Comparison of ENCODE assay signal across 8 cellular contexts in genomic region chr12:94100990-94101901, GRCh38. TPM values are rescaled to one million over a fixed set of nuclear protein-coding genes. Genes with fewer than 3 reads are reported as not detected.
DNase-seq lines count a peak whose midpoint lies in the region; ATAC-seq and TF ChIP-seq lines count a peak whose summit lies in the region.

No MANE protein-coding gene starts in this region.

- no peak overlapping the region for H3K27ac Mint-ChIP-seq in H9
- H3K27ac Mint-ChIP-seq in activated naive CD8-positive, alpha-beta T cell, result peak overlapping the region; percentile 46

- H3K27ac ChIP-seq in H9 (ENCODE audit: insufficient read length, low read depth, low read length) (no peak overlapping the region), cardiac muscle cell (no peak overlapping the region), parathyroid adenoma (no peak overlapping the region), thyroid gland (peak overlapping the region in 1 of 3 donors; percentile 68)

- DNase-seq in DMS53 (lab: John Stamatoyannopoulos, UW) (peak; percentile 88), H9 (peak; percentile 90), NB4 (ENCODE audit: low read depth) (peak; percentile 84), cardiac muscle cell (ENCODE audit: low read depth in 1 of 2, low spot score in 1 of 2) (peak; percentile 82 to 84), thyroid gland (peak; percentile 70 to 73)

- H4K8ac ChIP-seq in H9 (replicated peaks; ENCODE audit: insufficient read length, low read depth, low read length), result no peak overlapping the region

- no peaks in the 10 kb centered on the region; a peak in 1 of 5 replicates for H3K9me3 Mint-ChIP-seq in H9
- no peaks in the 10 kb centered on the region for H3K9me3 Mint-ChIP-seq in activated naive CD8-positive, alpha-beta T cell (ENCODE audit: low read depth)

- H3K4me1 ChIP-seq in H9 (ENCODE audit: insufficient read depth, low read length), result 0 out of 2 replicates have a peak, but pooled peaks cover 2% of the 10 kb centered on the region
- H3K4me1 ChIP-seq in cardiac muscle cell (ENCODE audit: low read depth), result no peaks in the 10 kb centered on the region
- H3K4me1 ChIP-seq in parathyroid adenoma, result no peaks in the 10 kb centered on the region
- peaks cover 0 to 7% of the 10 kb centered on the region in 2 donors for H3K4me1 ChIP-seq in thyroid gland

- H3K9me3 ChIP-seq in H9 (ENCODE audit: control insufficient read depth, low read depth, low read length), result no peaks in the 10 kb centered on the region
- H3K9me3 ChIP-seq in cardiac muscle cell (ENCODE audit: low read depth), result no peaks in the 10 kb centered on the region
- H3K9me3 ChIP-seq in parathyroid adenoma (ENCODE audit: control insufficient read depth, low read length), result no peaks in the 10 kb centered on the region
- H3K9me3 ChIP-seq in thyroid gland, result no peaks in the 10 kb centered on the region

- H3K9ac ChIP-seq in H9 (ENCODE audit: extremely low read depth, insufficient read length, low read length) (no peak overlapping the region), parathyroid adenoma (no peak overlapping the region)

- no peak overlapping the region for H3K56ac ChIP-seq in H9 (ENCODE audit: insufficient read length, low read depth, low read length)

- H3K27me3 ChIP-seq in H9 (ENCODE audit: insufficient read depth, low read length), result peaks cover 2% of the 10 kb centered on the region; the same call in 1 of the 2 replicates
- H3K27me3 ChIP-seq in cardiac muscle cell, result no peaks in the 10 kb centered on the region
- H3K27me3 ChIP-seq in parathyroid adenoma (ENCODE audit: control insufficient read depth, insufficient read depth, low read length), result no peaks in the 10 kb centered on the region
- H3K27me3 ChIP-seq in thyroid gland, result no peaks in the 10 kb centered on the region

- H2AFZ ChIP-seq in H9 (ENCODE audit: low read length) (peak overlapping the region; percentile 32), parathyroid adenoma (peak overlapping the region; percentile 96)

- ATAC-seq in SK-N-SH treated with all-trans-retinoic acid at 6 μM for 48 hours, result peak; percentile 91

- no peak overlapping the region for H4K5ac ChIP-seq in H9 (ENCODE audit: insufficient read length, low read depth, low read length)

- no peak overlapping the region for H2BK120ac ChIP-seq in H9 (ENCODE audit: low read depth, low read length, poor library complexity, severe bottlenecking)

- H3K4me1 Mint-ChIP-seq in H9, result peaks cover 10 to 26% of the 10 kb centered on the region in 2 experiments
- peaks cover 23% of the 10 kb centered on the region for H3K4me1 Mint-ChIP-seq in activated naive CD8-positive, alpha-beta T cell (ENCODE audit: low read depth)

- H2BK15ac ChIP-seq in H9 (ENCODE audit: low read depth, low read length), result no peak overlapping the region

- H4K91ac ChIP-seq in H9 (ENCODE audit: insufficient read length, low read depth, low read length), result no peak overlapping the region

- H3K4me2 ChIP-seq in H9 (ENCODE audit: insufficient read depth, insufficient read length, low read length) (peak overlapping the region; percentile 82), parathyroid adenoma (ENCODE audit: low read length) (peak overlapping the region; percentile 72)

- WGBS in H9 (ENCODE audit: extremely low coverage, insufficient read length, low lambda C conversion rate), result no CpG with 5 or more reads among the region's 42 CpGs
- 27 to 32% methylated on average over 37 to 42 of the region's 42 CpGs for WGBS in thyroid gland, 2 donors

- no peak overlapping the region for H3K4ac ChIP-seq in H9 (ENCODE audit: low read depth, low read length)

- intact Hi-C loops in thyroid gland (cut with DNase I), result loop anchor here (2.0 to 5.0 kb wide), 3 partner anchors 334 to 598 kb away; no protein-coding TSS in a partner anchor

- peaks cover 8% of the 10 kb centered on the region for H3K23me2 ChIP-seq in H9 (ENCODE audit: insufficient read length, low read depth, low read length, poor library complexity, severe bottlenecking)

- no peak overlapping the region for H3K23ac ChIP-seq in H9 (ENCODE audit: insufficient read length, low read depth, low read length)

- no peak overlapping the region for H2AK5ac ChIP-seq in H9 (ENCODE audit: insufficient read length, low read length)

- H2BK5ac ChIP-seq in H9 (ENCODE audit: insufficient read length, low read length), result no peak overlapping the region

- no peak overlapping the region for H2BK20ac ChIP-seq in H9 (ENCODE audit: low read depth, low read length, poor library complexity, severe bottlenecking)

- H3K4me3 Mint-ChIP-seq in H9, result peak overlapping the region; percentile 71 to 78
- H3K4me3 Mint-ChIP-seq in activated naive CD8-positive, alpha-beta T cell, result peak overlapping the region; percentile 89

- H4K20me1 ChIP-seq in H9 (ENCODE audit: control insufficient read depth, insufficient read depth, insufficient read length), result no peaks in the 10 kb centered on the region

- peaks cover 49% of the 10 kb centered on the region for H3K27me3 Mint-ChIP-seq in H9 (ENCODE audit: low read depth)
- no peaks in the 10 kb centered on the region for H3K27me3 Mint-ChIP-seq in activated naive CD8-positive, alpha-beta T cell

- H3K79me2 ChIP-seq in H9 (ENCODE audit: insufficient read depth, low read length), result no peaks in the 10 kb centered on the region
- no peaks in the 10 kb centered on the region for H3K79me2 ChIP-seq in parathyroid adenoma

- H3K36me3 ChIP-seq in cardiac muscle cell, result no peaks in the 10 kb centered on the region
- no peaks in the 10 kb centered on the region for H3K36me3 ChIP-seq in parathyroid adenoma (ENCODE audit: control insufficient read depth, insufficient read depth, low read length)
- H3K36me3 ChIP-seq in thyroid gland, result no peaks in the 10 kb centered on the region

- H3K36me3 Mint-ChIP-seq in H9 (ENCODE audit: insufficient read depth in 1 of 3, low read depth in 3 of 3), result no peaks in the 10 kb centered on the region
- no peaks in the 10 kb centered on the region for H3K36me3 Mint-ChIP-seq in activated naive CD8-positive, alpha-beta T cell

- TF ChIP-seq CTCF in H9 (conservative IDR thresholded peaks at IDR 0.05) (peak; percentile 98), NB4 (IDR thresholded peaks at IDR 0.05; ENCODE audit: low read depth, low read length) (peak; percentile 73), cardiac muscle cell (IDR thresholded peaks at IDR 0.05; ENCODE audit: low read depth, low read length) (peak; percentile 80), parathyroid adenoma (IDR thresholded peaks at IDR 0.05) (peak; percentile 86), thyroid gland (IDR thresholded peaks at IDR 0.05) (peak; percentile 56 to 92 (median 85))

- no peak overlapping the region for H3T11ph ChIP-seq in H9 (ENCODE audit: low read length)

- H3K14ac ChIP-seq in H9 (ENCODE audit: insufficient read depth, low read length), result no peak overlapping the region

- no peaks in the 10 kb centered on the region for H3K79me1 ChIP-seq in H9 (ENCODE audit: insufficient read depth, low read depth, low read length, poor library complexity, severe bottlenecking)

- H3K4me3 ChIP-seq in NB4 (ENCODE audit: low read depth, low read length) (peak overlapping the region; percentile 48), cardiac muscle cell (peak overlapping the region; percentile 46), parathyroid adenoma (ENCODE audit: low read depth, low read length) (peak overlapping the region; percentile 46), thyroid gland (replicated peaks in 1 of 3) (peak overlapping the region in 2 of 3 donors; percentile 39 to 41)

- H2BK12ac ChIP-seq in H9 (ENCODE audit: insufficient read length, low read depth, low read length), result no peak overlapping the region

- no peak overlapping the region for H3K18ac ChIP-seq in H9 (ENCODE audit: insufficient read length, low read depth, low read length)

- TF ChIP-seq POLR2A in NB4 (IDR thresholded peaks at IDR 0.05; ENCODE audit: extremely low read depth, insufficient read length) (no peak), thyroid gland (IDR thresholded peaks at IDR 0.05) (no peak)

TF ChIP-seq in SK-N-SH treated with all-trans-retinoic acid at 6 μM for 48 hours, 23 proteins besides CTCF, POLR2A, EP300 and RAD21:
- TF ChIP-seq ZFP3 (CRISPR knock-in tag; IDR thresholded peaks at IDR 0.05) (0 out of 2 replicates have a peak, but pooled peaks have one; percentile 27), ZNF8 (CRISPR knock-in tag; IDR thresholded peaks at IDR 0.05) (no peak)

RNA-seq across cellular contexts. Expression of gene PLXNC1, which starts 47.1 kb away (rescaled TPM):
- total RNA-seq in H9 (2021) (0.53 and 1.2 TPM in 2 replicates), cardiac muscle cell (2.5 and 4.1 TPM in 2 replicates), thyroid gland (1 to 10 TPM; 4.5 to 7.2 (median 5.1) TPM)
- 2.9 and 3.3 TPM in 2 replicates for polyA plus RNA-seq in cardiac muscle cell
